1 cellular context compared by ENCODE assay signal in the genomic region with DNA sequence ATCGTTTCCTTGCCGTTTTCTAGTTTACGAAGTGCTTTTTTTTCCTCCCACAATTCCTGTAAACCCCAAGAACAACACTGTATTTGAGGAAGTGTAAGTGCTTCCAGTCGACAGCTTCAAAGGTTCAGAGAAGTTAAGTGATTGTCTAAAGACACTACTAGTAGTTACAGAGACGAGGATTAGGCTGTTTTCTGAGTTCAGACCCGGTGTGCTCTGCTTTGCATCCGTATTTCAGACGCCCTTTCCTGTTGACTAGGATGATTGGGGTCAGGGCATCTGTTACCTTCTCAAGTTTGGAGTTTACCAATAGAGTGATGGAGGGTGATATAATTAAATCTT.
TF ChIP-seq lines count a peak whose summit lies in the region.

No MANE protein-coding gene starts in this region.

TF ChIP-seq in liver, 16 proteins besides CTCF, POLR2A, EP300 and RAD21 (continued from another document):
- TF ChIP-seq, protein P1, sequence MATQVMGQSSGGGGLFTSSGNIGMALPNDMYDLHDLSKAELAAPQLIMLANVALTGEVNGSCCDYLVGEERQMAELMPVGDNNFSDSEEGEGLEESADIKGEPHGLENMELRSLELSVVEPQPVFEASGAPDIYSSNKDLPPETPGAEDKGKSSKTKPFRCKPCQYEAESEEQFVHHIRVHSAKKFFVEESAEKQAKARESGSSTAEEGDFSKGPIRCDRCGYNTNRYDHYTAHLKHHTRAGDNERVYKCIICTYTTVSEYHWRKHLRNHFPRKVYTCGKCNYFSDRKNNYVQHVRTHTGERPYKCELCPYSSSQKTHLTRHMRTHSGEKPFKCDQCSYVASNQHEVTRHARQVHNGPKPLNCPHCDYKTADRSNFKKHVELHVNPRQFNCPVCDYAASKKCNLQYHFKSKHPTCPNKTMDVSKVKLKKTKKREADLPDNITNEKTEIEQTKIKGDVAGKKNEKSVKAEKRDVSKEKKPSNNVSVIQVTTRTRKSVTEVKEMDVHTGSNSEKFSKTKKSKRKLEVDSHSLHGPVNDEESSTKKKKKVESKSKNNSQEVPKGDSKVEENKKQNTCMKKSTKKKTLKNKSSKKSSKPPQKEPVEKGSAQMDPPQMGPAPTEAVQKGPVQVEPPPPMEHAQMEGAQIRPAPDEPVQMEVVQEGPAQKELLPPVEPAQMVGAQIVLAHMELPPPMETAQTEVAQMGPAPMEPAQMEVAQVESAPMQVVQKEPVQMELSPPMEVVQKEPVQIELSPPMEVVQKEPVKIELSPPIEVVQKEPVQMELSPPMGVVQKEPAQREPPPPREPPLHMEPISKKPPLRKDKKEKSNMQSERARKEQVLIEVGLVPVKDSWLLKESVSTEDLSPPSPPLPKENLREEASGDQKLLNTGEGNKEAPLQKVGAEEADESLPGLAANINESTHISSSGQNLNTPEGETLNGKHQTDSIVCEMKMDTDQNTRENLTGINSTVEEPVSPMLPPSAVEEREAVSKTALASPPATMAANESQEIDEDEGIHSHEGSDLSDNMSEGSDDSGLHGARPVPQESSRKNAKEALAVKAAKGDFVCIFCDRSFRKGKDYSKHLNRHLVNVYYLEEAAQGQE (IDR thresholded peaks at IDR 0.05) = no peak
- TF ChIP-seq, protein P2, sequence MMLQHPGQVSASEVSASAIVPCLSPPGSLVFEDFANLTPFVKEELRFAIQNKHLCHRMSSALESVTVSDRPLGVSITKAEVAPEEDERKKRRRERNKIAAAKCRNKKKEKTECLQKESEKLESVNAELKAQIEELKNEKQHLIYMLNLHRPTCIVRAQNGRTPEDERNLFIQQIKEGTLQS (IDR thresholded peaks at IDR 0.05) = no peak
- no peak for TF ChIP-seq JUND (IDR thresholded peaks at IDR 0.05)
- TF ChIP-seq NR2F2 (IDR thresholded peaks at IDR 0.05) = no peak
